ENCODE assay signal across 1 cellular context in genomic region chr1:156622581-156623297, GRCh38.
A peak's percentile ranks its signal among the peaks of the same experiment; 100 is the strongest.
TF ChIP-seq lines count a peak whose summit lies in the region.

No MANE protein-coding gene starts in this region.

TF ChIP-seq in HEK293, 187 proteins besides CTCF, POLR2A, EP300 and RAD21 (continued from another document and continues in another):
- TF ChIP-seq BCL11A (tag by site-specific recombination; IDR thresholded peaks at IDR 0.05; ENCODE audit: low read depth) (no peak), ZNF10 (tag by site-specific recombination; IDR thresholded peaks at IDR 0.05) (peak; percentile 33; the same call in 1 of the 2 replicates), RBAK (tag by site-specific recombination; IDR thresholded peaks at IDR 0.05) (peak; percentile 87), ZNF121 (tag by site-specific recombination; IDR thresholded peaks at IDR 0.05) (0 out of 2 replicates have a peak, but pooled peaks have one; percentile 58), ZNF404 (tag by site-specific recombination; IDR thresholded peaks at IDR 0.05) (peak; percentile 88; the same call in 1 of the 2 replicates), SP3 (tag by site-specific recombination; IDR thresholded peaks at IDR 0.05) (peak; percentile 47; the same call in 1 of the 2 replicates), ZNF76 (tag by site-specific recombination; IDR thresholded peaks at IDR 0.05; ENCODE audit: borderline replicate concordance, low read depth) (no peak), ZNF501 (tag by site-specific recombination; IDR thresholded peaks at IDR 0.05) (peak; percentile 84; the same call in 1 of the 2 replicates), ZNF26 (tag by site-specific recombination; IDR thresholded peaks at IDR 0.05) (peak; percentile 12; the same call in 1 of the 2 replicates), ZNF776 (tag by site-specific recombination; IDR thresholded peaks at IDR 0.05; ENCODE audit: borderline replicate concordance) (no peak), ZNF16 (tag by site-specific recombination; IDR thresholded peaks at IDR 0.05; ENCODE audit: low read depth) (peak; percentile 43; the same call in 1 of the 2 replicates), ZNF600 (tag by site-specific recombination; IDR thresholded peaks at IDR 0.05) (no peak), HOXC10 (CRISPR knock-in tag; IDR thresholded peaks at IDR 0.05) (no peak), ZBTB17 (tag by site-specific recombination; IDR thresholded peaks at IDR 0.05) (no peak), ZNF24 (tag by site-specific recombination; IDR thresholded peaks at IDR 0.05) (peak; percentile 65; the same call in 1 of the 2 replicates), ZNF146 (tag by site-specific recombination; IDR thresholded peaks at IDR 0.05) (no peak), PRDM4 (tag by site-specific recombination; IDR thresholded peaks at IDR 0.05) (peak; percentile 46; the same call in 1 of the 2 replicates), ZNF571 (tag by site-specific recombination; IDR thresholded peaks at IDR 0.05) (no peak), ZNF792 (tag by site-specific recombination; IDR thresholded peaks at IDR 0.05) (no peak), KLF10 (tag by site-specific recombination; IDR thresholded peaks at IDR 0.05) (no peak), ZFP69B (tag by site-specific recombination; IDR thresholded peaks at IDR 0.05) (no peak), ZSCAN18 (tag by site-specific recombination; IDR thresholded peaks at IDR 0.05) (no peak), ATF2 (tag by site-specific recombination; IDR thresholded peaks at IDR 0.05; ENCODE audit: low read depth) (no peak), ZNF473 (tag by site-specific recombination; IDR thresholded peaks at IDR 0.05) (no peak), TCF7L2 (IDR thresholded peaks at IDR 0.05; ENCODE audit: borderline replicate concordance, low read depth, low read length) (no peak), ZNF138 (tag by site-specific recombination; IDR thresholded peaks at IDR 0.05; ENCODE audit: borderline replicate concordance) (peak; percentile 88; the same call in 1 of the 2 replicates), ZNF596 (tag by site-specific recombination; IDR thresholded peaks at IDR 0.05) (no peak), ZSCAN16 (tag by site-specific recombination; IDR thresholded peaks at IDR 0.05) (no peak), ZNF426 (tag by site-specific recombination; IDR thresholded peaks at IDR 0.05) (peak; percentile 100), ZBTB7A (tag by site-specific recombination; IDR thresholded peaks at IDR 0.05; ENCODE audit: low read depth) (no peak), PRDM10 (tag by site-specific recombination; IDR thresholded peaks at IDR 0.05) (no peak; the same call in 1 of the 2 replicates), ZNF391 (tag by site-specific recombination; IDR thresholded peaks at IDR 0.05; ENCODE audit: borderline replicate concordance, low read depth) (no peak), HOXA7 (CRISPR knock-in tag; IDR thresholded peaks at IDR 0.05; ENCODE audit: borderline replicate concordance) (no peak), ZNF175 (tag by site-specific recombination; IDR thresholded peaks at IDR 0.05) (no peak)
- TF ChIP-seq, protein P1, sequence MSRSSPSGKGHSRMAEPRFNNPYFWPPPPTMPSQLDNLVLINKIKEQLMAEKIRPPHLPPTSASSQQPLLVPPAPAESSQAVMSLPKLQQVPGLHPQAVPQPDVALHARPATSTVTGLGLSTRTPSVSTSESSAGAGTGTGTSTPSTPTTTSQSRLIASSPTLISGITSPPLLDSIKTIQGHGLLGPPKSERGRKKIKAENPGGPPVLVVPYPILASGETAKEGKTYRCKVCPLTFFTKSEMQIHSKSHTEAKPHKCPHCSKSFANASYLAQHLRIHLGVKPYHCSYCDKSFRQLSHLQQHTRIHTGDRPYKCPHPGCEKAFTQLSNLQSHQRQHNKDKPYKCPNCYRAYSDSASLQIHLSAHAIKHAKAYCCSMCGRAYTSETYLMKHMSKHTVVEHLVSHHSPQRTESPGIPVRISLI (tag by site-specific recombination; IDR thresholded peaks at IDR 0.05): 0 out of 2 replicates have a peak, but pooled peaks have one; percentile 18
- TF ChIP-seq, protein P2, sequence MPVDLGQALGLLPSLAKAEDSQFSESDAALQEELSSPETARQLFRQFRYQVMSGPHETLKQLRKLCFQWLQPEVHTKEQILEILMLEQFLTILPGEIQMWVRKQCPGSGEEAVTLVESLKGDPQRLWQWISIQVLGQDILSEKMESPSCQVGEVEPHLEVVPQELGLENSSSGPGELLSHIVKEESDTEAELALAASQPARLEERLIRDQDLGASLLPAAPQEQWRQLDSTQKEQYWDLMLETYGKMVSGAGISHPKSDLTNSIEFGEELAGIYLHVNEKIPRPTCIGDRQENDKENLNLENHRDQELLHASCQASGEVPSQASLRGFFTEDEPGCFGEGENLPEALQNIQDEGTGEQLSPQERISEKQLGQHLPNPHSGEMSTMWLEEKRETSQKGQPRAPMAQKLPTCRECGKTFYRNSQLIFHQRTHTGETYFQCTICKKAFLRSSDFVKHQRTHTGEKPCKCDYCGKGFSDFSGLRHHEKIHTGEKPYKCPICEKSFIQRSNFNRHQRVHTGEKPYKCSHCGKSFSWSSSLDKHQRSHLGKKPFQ (tag by site-specific recombination; IDR thresholded peaks at IDR 0.05): peak; percentile 77
- TF ChIP-seq, protein P3, sequence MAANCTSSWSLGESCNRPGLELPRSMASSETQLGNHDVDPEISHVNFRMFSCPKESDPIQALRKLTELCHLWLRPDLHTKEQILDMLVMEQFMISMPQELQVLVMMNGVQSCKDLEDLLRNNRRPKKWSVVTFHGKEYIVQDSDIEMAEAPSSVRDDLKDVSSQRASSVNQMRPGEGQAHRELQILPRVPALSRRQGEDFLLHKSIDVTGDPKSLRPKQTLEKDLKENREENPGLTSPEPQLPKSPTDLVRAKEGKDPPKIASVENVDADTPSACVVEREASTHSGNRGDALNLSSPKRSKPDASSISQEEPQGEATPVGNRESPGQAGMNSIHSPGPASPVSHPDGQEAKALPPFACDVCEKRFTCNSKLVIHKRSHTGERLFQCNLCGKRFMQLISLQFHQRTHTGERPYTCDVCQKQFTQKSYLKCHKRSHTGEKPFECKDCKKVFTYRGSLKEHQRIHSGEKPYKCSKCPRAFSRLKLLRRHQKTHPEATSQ (tag by site-specific recombination; IDR thresholded peaks at IDR 0.05): no peak
- TF ChIP-seq, protein P4, sequence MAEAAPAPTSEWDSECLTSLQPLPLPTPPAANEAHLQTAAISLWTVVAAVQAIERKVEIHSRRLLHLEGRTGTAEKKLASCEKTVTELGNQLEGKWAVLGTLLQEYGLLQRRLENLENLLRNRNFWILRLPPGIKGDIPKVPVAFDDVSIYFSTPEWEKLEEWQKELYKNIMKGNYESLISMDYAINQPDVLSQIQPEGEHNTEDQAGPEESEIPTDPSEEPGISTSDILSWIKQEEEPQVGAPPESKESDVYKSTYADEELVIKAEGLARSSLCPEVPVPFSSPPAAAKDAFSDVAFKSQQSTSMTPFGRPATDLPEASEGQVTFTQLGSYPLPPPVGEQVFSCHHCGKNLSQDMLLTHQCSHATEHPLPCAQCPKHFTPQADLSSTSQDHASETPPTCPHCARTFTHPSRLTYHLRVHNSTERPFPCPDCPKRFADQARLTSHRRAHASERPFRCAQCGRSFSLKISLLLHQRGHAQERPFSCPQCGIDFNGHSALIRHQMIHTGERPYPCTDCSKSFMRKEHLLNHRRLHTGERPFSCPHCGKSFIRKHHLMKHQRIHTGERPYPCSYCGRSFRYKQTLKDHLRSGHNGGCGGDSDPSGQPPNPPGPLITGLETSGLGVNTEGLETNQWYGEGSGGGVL (tag by site-specific recombination; IDR thresholded peaks at IDR 0.05): no peak
- TF ChIP-seq, protein P5, sequence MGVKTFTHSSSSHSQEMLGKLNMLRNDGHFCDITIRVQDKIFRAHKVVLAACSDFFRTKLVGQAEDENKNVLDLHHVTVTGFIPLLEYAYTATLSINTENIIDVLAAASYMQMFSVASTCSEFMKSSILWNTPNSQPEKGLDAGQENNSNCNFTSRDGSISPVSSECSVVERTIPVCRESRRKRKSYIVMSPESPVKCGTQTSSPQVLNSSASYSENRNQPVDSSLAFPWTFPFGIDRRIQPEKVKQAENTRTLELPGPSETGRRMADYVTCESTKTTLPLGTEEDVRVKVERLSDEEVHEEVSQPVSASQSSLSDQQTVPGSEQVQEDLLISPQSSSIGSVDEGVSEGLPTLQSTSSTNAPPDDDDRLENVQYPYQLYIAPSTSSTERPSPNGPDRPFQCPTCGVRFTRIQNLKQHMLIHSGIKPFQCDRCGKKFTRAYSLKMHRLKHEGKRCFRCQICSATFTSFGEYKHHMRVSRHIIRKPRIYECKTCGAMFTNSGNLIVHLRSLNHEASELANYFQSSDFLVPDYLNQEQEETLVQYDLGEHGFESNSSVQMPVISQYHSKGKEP (tag by site-specific recombination; IDR thresholded peaks at IDR 0.05): no peak
- TF ChIP-seq, protein P6, sequence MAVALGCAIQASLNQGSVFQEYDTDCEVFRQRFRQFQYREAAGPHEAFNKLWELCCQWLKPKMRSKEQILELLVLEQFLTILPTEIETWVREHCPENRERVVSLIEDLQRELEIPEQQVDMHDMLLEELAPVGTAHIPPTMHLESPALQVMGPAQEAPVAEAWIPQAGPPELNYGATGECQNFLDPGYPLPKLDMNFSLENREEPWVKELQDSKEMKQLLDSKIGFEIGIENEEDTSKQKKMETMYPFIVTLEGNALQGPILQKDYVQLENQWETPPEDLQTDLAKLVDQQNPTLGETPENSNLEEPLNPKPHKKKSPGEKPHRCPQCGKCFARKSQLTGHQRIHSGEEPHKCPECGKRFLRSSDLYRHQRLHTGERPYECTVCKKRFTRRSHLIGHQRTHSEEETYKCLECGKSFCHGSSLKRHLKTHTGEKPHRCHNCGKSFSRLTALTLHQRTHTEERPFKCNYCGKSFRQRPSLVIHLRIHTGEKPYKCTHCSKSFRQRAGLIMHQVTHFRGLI (tag by site-specific recombination; IDR thresholded peaks at IDR 0.05): no peak
